In the genomic region with DNA sequence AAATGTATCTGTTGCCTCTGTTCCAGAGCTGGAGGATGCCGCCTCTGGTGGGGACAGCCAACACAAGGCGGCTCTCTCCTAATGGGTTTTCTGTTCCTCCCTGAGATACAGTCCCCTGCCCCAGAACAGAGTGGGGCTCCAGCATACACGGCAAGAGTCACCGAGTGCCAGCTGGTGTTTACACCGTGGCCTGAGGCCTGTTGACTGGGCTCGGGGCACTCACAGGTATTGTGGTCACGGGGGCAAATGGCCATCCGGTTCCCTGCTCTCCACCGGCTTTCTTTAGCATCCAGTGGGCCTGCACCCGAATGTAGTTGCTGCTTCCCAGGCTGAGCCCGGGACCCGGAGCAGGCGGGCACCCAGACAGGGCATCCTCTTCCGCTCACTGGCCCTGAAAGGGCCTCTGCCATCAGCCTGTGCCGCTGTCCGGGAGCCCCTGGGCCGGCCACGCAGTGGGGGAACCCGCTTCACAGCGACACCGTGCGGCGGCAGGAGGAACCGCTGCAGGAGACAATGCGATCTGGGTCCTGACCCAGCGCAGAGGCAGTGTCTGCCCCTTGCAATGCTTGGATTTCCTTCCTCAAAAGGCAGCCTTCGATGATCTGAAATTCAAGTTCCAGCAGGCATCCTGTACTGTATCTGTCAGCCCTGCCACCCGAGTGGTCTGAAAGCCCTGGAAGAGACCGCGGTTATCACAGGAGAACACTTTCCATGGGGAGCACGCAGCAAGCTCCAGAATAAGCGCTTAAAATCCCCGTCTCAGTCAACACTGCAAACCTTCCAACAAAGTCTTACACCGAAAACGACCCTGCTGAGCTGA, we compare ENCODE assay signal across 8 cellular contexts.
DNase-seq lines count a peak whose midpoint lies in the region; ATAC-seq and TF ChIP-seq lines count a peak whose summit lies in the region.

No MANE protein-coding gene starts in this region.

- no peak overlapping the region for H3K27ac ChIP-seq in RWPE2 (ENCODE audit: poor library complexity, severe bottlenecking)

- H3K4me1 ChIP-seq in RWPE2 (ENCODE audit: insufficient read depth, poor library complexity, severe bottlenecking) = no peaks in the 10 kb centered on the region

- H3K9me3 ChIP-seq in RWPE2 (ENCODE audit: severe bottlenecking) = no peaks in the 10 kb centered on the region

- H3K4me3 ChIP-seq in RWPE2 (ENCODE audit: severe bottlenecking) = no peak overlapping the region

- peak; percentile 83 for TF ChIP-seq CTCF in RWPE2 (IDR thresholded peaks at IDR 0.05; ENCODE audit: poor library complexity, severe bottlenecking)

- in situ Hi-C loops in ACHN (cut with HindIII; ENCODE audit: low pct_ligation_motif_present, low pct_unique_long_range_greater_than_20kb, low sequenced_read_pairs) = no loop called here

- H3K36me3 ChIP-seq in RWPE2 (ENCODE audit: low read depth) = no peaks in the 10 kb centered on the region

- ATAC-seq in GM19351 (IDR thresholded peaks at IDR 0.05; ENCODE audit: unreplicated experiment) (peak; percentile 62), RWPE2 (ENCODE audit: low read depth) (peak; percentile 77), GM21423 (IDR thresholded peaks at IDR 0.05; ENCODE audit: unreplicated experiment) (no peak)

- peaks cover 25% of the 10 kb centered on the region for H3K27me3 ChIP-seq in RWPE2 (ENCODE audit: insufficient read depth, poor library complexity, severe bottlenecking)

- DNase-seq in ACHN (peak; percentile 30), RWPE2 (ENCODE audit: low spot score) (peak; percentile 38), glomerular visceral epithelial cell (ENCODE audit: extremely low spot score) (peak; percentile 45), putamen (ENCODE audit: low spot score) (peak; percentile 28), NCI-H510A treated with DMSO at 0.1 percent for 48 hours (lab: John Stamatoyannopoulos, UW) (no peak)
- DNase-seq in activated gamma-delta T cell treated with anti-CD3 and anti-CD28 coated beads, Interleukin-2, amount 50 U/mL, for 16 hours (ENCODE audit: low read depth) = peak; percentile 24
